13 cellular contexts compared by ENCODE assay signal in genomic region chr19:980133-980998, GRCh38. TPM values are rescaled to one million over a fixed set of nuclear protein-coding genes. Genes with fewer than 3 reads are reported as not detected.
A peak's percentile ranks its signal among the peaks of the same experiment; 100 is the strongest.
DNase-seq lines count a peak whose midpoint lies in the region; ATAC-seq and TF ChIP-seq lines count a peak whose summit lies in the region.
"Had no signal": no experiment of that assay in that cellular context is flagged by ENCODE, and none has a peak within 500 bp of the region (broad histone marks: within the 10 kb centered on the region; RNA-seq: fewer than 3 reads in every experiment).

No MANE protein-coding gene starts in this region.

- H2AFZ ChIP-seq in H9 (ENCODE audit: low read length), result no peak overlapping the region

- no peak overlapping the region for H4K91ac ChIP-seq in H9 (ENCODE audit: insufficient read length, low read depth, low read length)

- H4K8ac ChIP-seq in H9 (replicated peaks; ENCODE audit: insufficient read length, low read depth, low read length), result no peak overlapping the region
- H4K8ac ChIP-seq in mesendoderm (ENCODE audit: low read depth, low read length), result no peak overlapping the region

- H2BK15ac ChIP-seq in H9 (ENCODE audit: low read depth, low read length) (no peak overlapping the region), mesendoderm (replicated peaks; ENCODE audit: low read depth) (no peak overlapping the region)

- H3K79me1 ChIP-seq in H9 (ENCODE audit: insufficient read depth, low read depth, low read length, poor library complexity, severe bottlenecking) (no peaks in the 10 kb centered on the region), mesendoderm (ENCODE audit: low read length) (peaks cover 3% of the 10 kb centered on the region)

- no peak overlapping the region for H3T11ph ChIP-seq in H9 (ENCODE audit: low read length)

- peaks cover 2% of the 10 kb centered on the region; the same call in 1 of the 2 replicates for H3K27me3 Mint-ChIP-seq in H9 (ENCODE audit: low read depth)

- H3K23me2 ChIP-seq in H9 (ENCODE audit: insufficient read length, low read depth, low read length, poor library complexity, severe bottlenecking), result peaks cover 7% of the 10 kb centered on the region

- H3K27ac Mint-ChIP-seq in H9, result peak overlapping the region; percentile 65 to 93 (median 92); a peak in 5 of 7 replicates

- no peaks in the 10 kb centered on the region; the same call in 1 of the 2 replicates for H3K79me2 ChIP-seq in H9 (ENCODE audit: insufficient read depth, low read length)
- H3K79me2 ChIP-seq in mesendoderm (ENCODE audit: control insufficient read depth, insufficient read depth, low read length), result peaks cover 6% of the 10 kb centered on the region

- H3K27me3 ChIP-seq in H9 (ENCODE audit: insufficient read depth, low read length), result no peaks in the 10 kb centered on the region
- H3K27me3 ChIP-seq in mesendoderm (ENCODE audit: insufficient read depth, low read length, poor library complexity), result no peaks in the 10 kb centered on the region

- no peaks in the 10 kb centered on the region for H3K9me3 Mint-ChIP-seq in H9

- H2BK12ac ChIP-seq in H9 (ENCODE audit: insufficient read length, low read depth, low read length), result no peak overlapping the region

- H2BK20ac ChIP-seq in H9 (ENCODE audit: low read depth, low read length, poor library complexity, severe bottlenecking), result no peak overlapping the region

- no peak overlapping the region for H2BK120ac ChIP-seq in H9 (ENCODE audit: low read depth, low read length, poor library complexity, severe bottlenecking)
- H2BK120ac ChIP-seq in mesendoderm (ENCODE audit: low read depth, low read length), result no peak overlapping the region

- no peak overlapping the region for H3K18ac ChIP-seq in H9 (ENCODE audit: insufficient read length, low read depth, low read length)
- peak overlapping the region; percentile 40 for H3K18ac ChIP-seq in mesendoderm (ENCODE audit: low read length)

- H3K27ac ChIP-seq in H9 (ENCODE audit: insufficient read length, low read depth, low read length) (no peak overlapping the region), mesendoderm (ENCODE audit: low read depth, low read length) (peak overlapping the region; percentile 66)

- H3K4me3 Mint-ChIP-seq in H9, result 0 out of 5 replicates have a peak overlapping the region, but pooled peaks of 1 of the 2 experiments have one; percentile 12

- no peak overlapping the region for H3K4me2 ChIP-seq in H9 (ENCODE audit: insufficient read depth, insufficient read length, low read length)
- no peak overlapping the region for H3K4me2 ChIP-seq in mesendoderm (ENCODE audit: low read length)

- H4K20me1 ChIP-seq in H9 (ENCODE audit: control insufficient read depth, insufficient read depth, insufficient read length), result no peaks in the 10 kb centered on the region

- ATAC-seq in GM19455 (IDR thresholded peaks at IDR 0.05; ENCODE audit: unreplicated experiment) (no peak), HG03097 (IDR thresholded peaks at IDR 0.05; ENCODE audit: low FRiP score, unreplicated experiment) (no peak)
- ATAC-seq: Right ventricle myocardium inferior had no signal

- no peak overlapping the region for H4K5ac ChIP-seq in H9 (ENCODE audit: insufficient read length, low read depth, low read length)
- H4K5ac ChIP-seq in mesendoderm (ENCODE audit: low read length), result no peak overlapping the region

- H3K23ac ChIP-seq in H9 (ENCODE audit: insufficient read length, low read depth, low read length) (no peak overlapping the region), mesendoderm (ENCODE audit: low read length) (no peak overlapping the region)

- DNase-seq in H9 (peak; percentile 87), amniotic epithelial cell (ENCODE audit: low read depth) (peak; percentile 31), mesendoderm (peak; percentile 80), NCI-H2081 treated with DMSO at 0.1 percent for 48 hours (lab: John Stamatoyannopoulos, UW) (no peak)
- DNase-seq: activated CD4-positive, alpha-beta T cell treated with anti-CD3 and anti-CD28 coated beads for 4 hours; NCI-H2171 treated with DMSO at 0.1 percent for 48 hours had no signal

- H3K4ac ChIP-seq in H9 (ENCODE audit: low read depth, low read length), result no peak overlapping the region
- peak overlapping the region; percentile 77 for H3K4ac ChIP-seq in mesendoderm (ENCODE audit: low read depth, low read length)

- whole genome bisulfite sequencing in H9 (ENCODE audit: extremely low coverage, insufficient read length, low lambda C conversion rate), result no CpG with 5 or more reads among the region's 32 CpGs
- no CpG with 5 or more reads among the region's 32 CpGs for WGBS in mesendoderm (ENCODE audit: extremely low coverage, insufficient coverage, low lambda C conversion rate)

- peaks cover 0 to 5% (median 0%) of the 10 kb centered on the region in 3 experiments; a peak in 3 of 7 replicates for H3K36me3 Mint-ChIP-seq in H9 (ENCODE audit: insufficient read depth in 1 of 3, low read depth in 3 of 3)

- H2BK5ac ChIP-seq in H9 (ENCODE audit: insufficient read length, low read length) (no peak overlapping the region), mesendoderm (ENCODE audit: low read length) (no peak overlapping the region)

- H3K4me1 ChIP-seq in H9 (ENCODE audit: insufficient read depth, low read length) (no peaks in the 10 kb centered on the region), mesendoderm (ENCODE audit: control insufficient read depth, low read depth, low read length) (peaks cover 6% of the 10 kb centered on the region)

- no peak for TF ChIP-seq CTCF in H9 (conservative IDR thresholded peaks at IDR 0.05)

- H3K9ac ChIP-seq in H9 (ENCODE audit: extremely low read depth, insufficient read length, low read length) (no peak overlapping the region), mesendoderm (ENCODE audit: low read length) (peak overlapping the region; percentile 42)

- no peaks in the 10 kb centered on the region for H3K9me3 ChIP-seq in H9 (ENCODE audit: control insufficient read depth, low read depth, low read length)

- H3K36me3 ChIP-seq in mesendoderm (ENCODE audit: control insufficient read depth, insufficient read depth, low read length), result no peaks in the 10 kb centered on the region

- H3K14ac ChIP-seq in H9 (ENCODE audit: insufficient read depth, low read length), result no peak overlapping the region

- H3K4me3 ChIP-seq in mesendoderm (ENCODE audit: low read length), result no peak overlapping the region

- H3K56ac ChIP-seq in H9 (ENCODE audit: insufficient read length, low read depth, low read length), result no peak overlapping the region
- H3K56ac ChIP-seq in mesendoderm (ENCODE audit: low read length), result peak overlapping the region; percentile 75

- no peak overlapping the region for H2AK5ac ChIP-seq in H9 (ENCODE audit: insufficient read length, low read length)
- no peak overlapping the region for H2AK5ac ChIP-seq in mesendoderm (ENCODE audit: low read length)

- H3K4me1 Mint-ChIP-seq in H9, result peaks cover 7 to 23% of the 10 kb centered on the region in 2 experiments

RNA-seq across cellular contexts. Expression of gene WDR18, which starts 3.8 kb away (rescaled TPM):
- 94.7 and 101 TPM in 2 replicates for total RNA-seq in H9 (2021)
- polyA plus RNA-seq in mesendoderm (2013, experiment 1 of 2), result 61.9 TPM
- polyA plus RNA-seq in mesendoderm (2013, experiment 2 of 2), result 58.1 TPM

RNA-seq across cellular contexts. Expression of gene GRIN3B, which starts 19.9 kb away (rescaled TPM):
- 1.0 and 1.4 TPM in 2 replicates for total RNA-seq in H9 (2021)
- polyA plus RNA-seq in mesendoderm (2013, experiment 1 of 2), result 0.06 TPM
- polyA plus RNA-seq in mesendoderm (2013, experiment 2 of 2), result 0.10 TPM
- total RNA-seq: HT-29, subcutaneous adipose tissue had no signal

RNA-seq across cellular contexts. Expression of gene TMEM259, which starts 40.6 kb away (rescaled TPM):
- 169 and 171 TPM in 2 replicates for total RNA-seq in H9 (2021)
- 82.5 TPM for polyA plus RNA-seq in mesendoderm (2013, experiment 1 of 2)
- polyA plus RNA-seq in mesendoderm (2013, experiment 2 of 2), result 81.3 TPM

RNA-seq across cellular contexts. Expression of gene RNU6-2, which starts 41.0 kb away (rescaled TPM):
- total RNA-seq in H9 (2021), result not detected in 2 replicates
- not detected for polyA plus RNA-seq in mesendoderm (2013, experiment 1 of 2)
- polyA plus RNA-seq in mesendoderm (2013, experiment 2 of 2), result not detected
- total RNA-seq: dermis microvascular lymphatic vessel endothelial cell, HT-29, Right ventricle myocardium inferior, subcutaneous adipose tissue had no signal
- polyA plus RNA-seq: neural cell had no signal

RNA-seq across cellular contexts. Expression of gene CNN2, which starts 46.0 kb away (rescaled TPM):
- total RNA-seq in H9 (2021), result 524 and 529 TPM in 2 replicates
- polyA plus RNA-seq in mesendoderm (2013, experiment 1 of 2), result 595 TPM
- polyA plus RNA-seq in mesendoderm (2013, experiment 2 of 2), result 606 TPM
